Comparison of ENCODE assay signal across 2 cellular contexts in genomic region chr11:15196704-15197103, GRCh38.
A peak's percentile ranks its signal among the peaks of the same experiment; 100 is the strongest.
TF ChIP-seq lines count a peak whose summit lies in the region.

No MANE protein-coding gene starts in this region.

TF ChIP-seq in IMR-90, 13 proteins besides CTCF, POLR2A, EP300 and RAD21 (continued from another document):
- TF ChIP-seq ELK1 (IDR thresholded peaks at IDR 0.05; ENCODE audit: borderline replicate concordance, low read depth, low read length) (no peak), SMC3 (IDR thresholded peaks at IDR 0.05; ENCODE audit: low read depth, low read length) (no peak), MAZ (IDR thresholded peaks at IDR 0.05; ENCODE audit: borderline replicate concordance, low read depth, low read length) (no peak), MAFK (IDR thresholded peaks at IDR 0.05; ENCODE audit: low read depth, low read length) (no peak), RCOR1 (IDR thresholded peaks at IDR 0.05; ENCODE audit: insufficient replicate concordance, low read length) (no peak), NFE2L2 (IDR thresholded peaks at IDR 0.05; ENCODE audit: low read depth, low read length) (no peak), MXI1 (IDR thresholded peaks at IDR 0.05; ENCODE audit: borderline replicate concordance, low read depth, low read length) (no peak)
- TF ChIP-seq, protein P1, sequence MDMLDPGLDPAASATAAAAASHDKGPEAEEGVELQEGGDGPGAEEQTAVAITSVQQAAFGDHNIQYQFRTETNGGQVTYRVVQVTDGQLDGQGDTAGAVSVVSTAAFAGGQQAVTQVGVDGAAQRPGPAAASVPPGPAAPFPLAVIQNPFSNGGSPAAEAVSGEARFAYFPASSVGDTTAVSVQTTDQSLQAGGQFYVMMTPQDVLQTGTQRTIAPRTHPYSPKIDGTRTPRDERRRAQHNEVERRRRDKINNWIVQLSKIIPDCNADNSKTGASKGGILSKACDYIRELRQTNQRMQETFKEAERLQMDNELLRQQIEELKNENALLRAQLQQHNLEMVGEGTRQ (IDR thresholded peaks at IDR 0.05; ENCODE audit: low read depth, low read length), result no peak
TF ChIP-seq in IMR-90: peak in this region for 0.

TF ChIP-seq in HepG2, 621 proteins besides CTCF, POLR2A, EP300 and RAD21 (continued from another document):
- TF ChIP-seq BCLAF1 (IDR thresholded peaks at IDR 0.05) (no peak), ZNF280B (CRISPR knock-in tag; IDR thresholded peaks at IDR 0.05; ENCODE audit: borderline replicate concordance) (no peak), GABPA (IDR thresholded peaks at IDR 0.05; ENCODE audit: low read depth, low read length) (peak; percentile 40), GABPA (CRISPR knock-in tag; IDR thresholded peaks at IDR 0.05; ENCODE audit: low read depth) (peak; percentile 78)
